In genomic region chr15:79673416-79674123, GRCh38 we compare ENCODE assay signal across 8 cellular contexts.
A peak's percentile ranks its signal among the peaks of the same experiment; 100 is the strongest.
DNase-seq lines count a peak whose midpoint lies in the region; ATAC-seq and TF ChIP-seq lines count a peak whose summit lies in the region.
"Had no signal": no experiment of that assay in that cellular context is flagged by ENCODE, and none has a peak within 500 bp of the region (broad histone marks: within the 10 kb centered on the region; RNA-seq: fewer than 3 reads in every experiment).

No MANE protein-coding gene starts in this region.

- H2AFZ ChIP-seq in SK-N-SH (ENCODE audit: low read depth), result peak overlapping the region; percentile 67

- peaks cover 17% of the 10 kb centered on the region for H3F3A ChIP-seq in SK-N-SH (replicated peaks; ENCODE audit: insufficient read depth)

- no peaks in the 10 kb centered on the region for H3K4me1 Mint-ChIP-seq in CD8-positive, alpha-beta T cell (ENCODE audit: low read depth)

- no peaks in the 10 kb centered on the region for H3K36me3 Mint-ChIP-seq in CD8-positive, alpha-beta T cell

- intact Hi-C loops in CD8-positive, alpha-beta T cell (cut with DNase I, micrococcal nuclease), result no loop called here

- no peaks in the 10 kb centered on the region for H3K36me3 ChIP-seq in SK-N-SH (replicated peaks in 1 of 2; ENCODE audit: control insufficient read depth in 1 of 2, insufficient read depth in 2 of 2, low read length in 1 of 2)
- no peaks in the 10 kb centered on the region for H3K36me3 ChIP-seq in CD8-positive, alpha-beta T cell (ENCODE audit: insufficient read depth, low read length)
- H3K36me3 ChIP-seq: upper lobe of left lung had no signal

- H4K20me1 ChIP-seq in SK-N-SH (ENCODE audit: insufficient read depth), result no peaks in the 10 kb centered on the region

- 22% methylated on average over 4 of the region's 4 CpGs for WGBS in SK-N-SH (ENCODE audit: low lambda C conversion rate)

- no peak for TF ChIP-seq RAD21 in SK-N-SH (IDR thresholded peaks at IDR 0.05; ENCODE audit: low read length)

- no peak overlapping the region for H3K4me3 Mint-ChIP-seq in CD8-positive, alpha-beta T cell

- H3K79me2 ChIP-seq in SK-N-SH (ENCODE audit: insufficient read depth), result no peaks in the 10 kb centered on the region

- H3K9me3 ChIP-seq in SK-N-SH, result no peaks in the 10 kb centered on the region
- no peaks in the 10 kb centered on the region for H3K9me3 ChIP-seq in CD8-positive, alpha-beta T cell (ENCODE audit: low read length)
- H3K9me3 ChIP-seq: upper lobe of left lung had no signal

- no peaks in the 10 kb centered on the region for H3K27me3 ChIP-seq in SK-N-SH (ENCODE audit: insufficient read depth)
- no peaks in the 10 kb centered on the region for H3K27me3 ChIP-seq in CD8-positive, alpha-beta T cell (ENCODE audit: insufficient read depth, low read length)
- H3K27me3 ChIP-seq: upper lobe of left lung had no signal

- H3K27ac Mint-ChIP-seq in CD8-positive, alpha-beta T cell, result no peak overlapping the region

- H3K27me3 Mint-ChIP-seq in CD8-positive, alpha-beta T cell (ENCODE audit: low read depth), result peaks cover 33% of the 10 kb centered on the region

- POLR2A ChIA-PET in SK-N-SH (lab: Yijun Ruan, JAX), result no interaction called here
- POLR2A ChIA-PET in CD8-positive, alpha-beta T cell (lab: Charles Lee), result no interaction called here

- H3K9me2 ChIP-seq in SK-N-SH, result no peaks in the 10 kb centered on the region

- H3K9ac ChIP-seq in SK-N-SH, result peak overlapping the region; percentile 32; the same call in 1 of the 2 replicates

- 0 out of 2 replicates have a peak, but pooled peaks have one; percentile 9 for TF ChIP-seq CTCF in SK-N-SH (IDR thresholded peaks at IDR 0.05)
- TF ChIP-seq CTCF in CD8-positive, alpha-beta T cell (IDR thresholded peaks at IDR 0.05), result no peak

- no peak overlapping the region; a peak in 1 of 4 replicates for H3K4me3 ChIP-seq in SK-N-SH (ENCODE audit: low read depth in 2 of 2, low read length in 1 of 2)
- H3K4me3 ChIP-seq in CD8-positive, alpha-beta T cell (ENCODE audit: low read depth, low read length), result no peak overlapping the region
- H3K4me3 ChIP-seq: upper lobe of left lung had no signal

- DNase-seq in SK-N-SH, result no peak
- peak; percentile 76 for DNase-seq in myocyte (ENCODE audit: low read depth)
- DNase-seq in CD8-positive, alpha-beta T cell, result no peak
- no peak for DNase-seq in activated naive CD4-positive, alpha-beta T cell treated with Interleukin-2 at 50 U/mL for 16 hours
- no peak for DNase-seq in NCI-H1436 (lab: John Stamatoyannopoulos, UW)
- DNase-seq: upper lobe of left lung had no signal

- CTCF ChIA-PET in SK-N-SH (lab: Yijun Ruan, JAX), result interaction anchor here (1.4 kb wide), 1 partner anchor 180 kb away, joined by 3 read pairs; no protein-coding TSS in a partner anchor
- CTCF ChIA-PET in CD8-positive, alpha-beta T cell (lab: Charles Lee), result interaction anchor here (0.9 kb wide), 1 partner anchor 320 kb away, joined by 3 read pairs; no protein-coding TSS in a partner anchor

- H3K9me3 Mint-ChIP-seq in CD8-positive, alpha-beta T cell, result no peaks in the 10 kb centered on the region

- ATAC-seq in GM19043 (IDR thresholded peaks at IDR 0.05; ENCODE audit: low read depth, unreplicated experiment) (peak; percentile 75), HG02884 (IDR thresholded peaks at IDR 0.05; ENCODE audit: unreplicated experiment) (peak; percentile 82)
- no peak for ATAC-seq in CD8-positive, alpha-beta T cell

- peak overlapping the region; percentile 58 for H3K4me2 ChIP-seq in SK-N-SH

- peak overlapping the region; percentile 55 to 77; a peak in 3 of 4 replicates for H3K27ac ChIP-seq in SK-N-SH (ENCODE audit: low read depth in 2 of 2, low read length in 1 of 2)
- H3K27ac ChIP-seq in CD8-positive, alpha-beta T cell (ENCODE audit: low read depth, low read length), result no peak overlapping the region
- H3K27ac ChIP-seq: upper lobe of left lung had no signal

- peaks cover 0 to 16% of the 10 kb centered on the region in 2 experiments; a peak in 1 of 4 replicates for H3K4me1 ChIP-seq in SK-N-SH (ENCODE audit: control insufficient read depth in 1 of 2, insufficient read depth in 2 of 2, low read depth in 1 of 2, low read length in 1 of 2)
- H3K4me1 ChIP-seq in CD8-positive, alpha-beta T cell (ENCODE audit: insufficient read depth, low read length), result no peaks in the 10 kb centered on the region
- H3K4me1 ChIP-seq: upper lobe of left lung had no signal

- TF ChIP-seq EP300 in SK-N-SH (IDR thresholded peaks at IDR 0.05; ENCODE audit: borderline replicate concordance in 1 of 2, low read depth in 1 of 2, low read length in 1 of 2), result peak in 1 of 2 experiments; percentile 83; a peak in 2 of 4 replicates

TF ChIP-seq in SK-N-SH, 30 proteins besides CTCF, POLR2A, EP300 and RAD21 (continues in another document):
- TF ChIP-seq TCF12 (IDR thresholded peaks at IDR 0.05) (peak; percentile 87), CHD2 (IDR thresholded peaks at IDR 0.05; ENCODE audit: low read length, partially characterized antibody) (no peak), RCOR1 (IDR thresholded peaks at IDR 0.05; ENCODE audit: low read length) (no peak), ZBTB33 (IDR thresholded peaks at IDR 0.05; ENCODE audit: borderline replicate concordance, low read depth) (0 out of 2 replicates have a peak, but pooled peaks have one; percentile 40), USF2 (IDR thresholded peaks at IDR 0.05; ENCODE audit: borderline replicate concordance, low read depth, low read length) (no peak), PBX3 (IDR thresholded peaks at IDR 0.05) (peak; percentile 92), GABPA (IDR thresholded peaks at IDR 0.05; ENCODE audit: low read depth) (peak; percentile 19; the same call in 1 of the 2 replicates), ELF1 (IDR thresholded peaks at IDR 0.05) (peak; percentile 80), FOSL2 (IDR thresholded peaks at IDR 0.05; ENCODE audit: borderline replicate concordance, low read depth) (peak; percentile 79), IRF3 (IDR thresholded peaks at IDR 0.05; ENCODE audit: low read depth, low read length) (no peak), MEF2A (IDR thresholded peaks at IDR 0.05; ENCODE audit: borderline replicate concordance, low read depth) (peak; percentile 46; the same call in 1 of the 2 replicates), MAX (IDR thresholded peaks at IDR 0.05; ENCODE audit: low read depth) (0 out of 2 replicates have a peak, but pooled peaks have one; percentile 18), SMC3 (IDR thresholded peaks at IDR 0.05; ENCODE audit: low read depth, low read length) (no peak), RFX5 (IDR thresholded peaks at IDR 0.05; ENCODE audit: low read length) (no peak), FOXJ3 (CRISPR knock-in tag; IDR thresholded peaks at IDR 0.05) (no peak)
